30 cellular contexts compared by ENCODE assay signal in the genomic region with DNA sequence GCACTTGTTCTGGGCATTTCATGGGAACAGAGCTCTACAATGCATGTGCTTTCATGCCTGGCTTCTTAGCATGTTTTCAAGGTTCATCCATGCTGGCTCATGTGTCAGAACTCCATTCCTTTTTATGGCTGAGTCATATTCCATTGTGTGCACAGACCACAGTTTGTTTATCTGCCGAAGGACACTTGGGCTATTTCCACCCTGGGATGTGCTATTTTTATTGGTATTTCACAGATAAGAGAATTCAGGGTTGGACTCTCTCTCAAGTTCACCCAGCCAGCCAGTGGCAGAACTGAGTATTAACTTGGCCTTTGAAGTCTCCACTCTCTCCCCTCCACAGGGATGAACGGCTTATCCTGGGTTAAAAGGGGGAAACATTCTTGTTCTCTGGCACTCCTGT.
"Had no signal": no experiment of that assay in that cellular context is flagged by ENCODE, and none has a peak within 500 bp of the region (broad histone marks: within the 10 kb centered on the region; RNA-seq: fewer than 3 reads in every experiment).

No MANE protein-coding gene starts in this region.

- H3K9me3 ChIP-seq: Peyer's patch, SJSA1, SK-N-SH had no signal

- H3K27ac ChIP-seq: KMS-11, Peyer's patch, SJSA1, WERI-Rb-1 had no signal

- DNase-seq: activated CD4-positive, alpha-beta memory T cell treated with anti-CD3 and anti-CD28 coated beads, Interleukin-2, amount 10 ng/mL, durations not matched to agents 7 days and 5 days; activated CD4-positive, alpha-beta T cell treated with anti-CD3 and anti-CD28 coated beads for 1 hour; activated CD4-positive, alpha-beta T cell treated with anti-CD3 and anti-CD28 coated beads for 48 hours; activated CD4-positive, CD25-positive, alpha-beta regulatory T cell; activated CD8-positive, alpha-beta memory T cell treated with anti-CD3 and anti-CD28 coated beads for 24 hours; activated CD8-positive, alpha-beta memory T cell treated with anti-CD3 and anti-CD28 coated beads, Interleukin-2, amount 10 ng/mL, durations not matched to agents 7 days and 5 days; activated CD8-positive, alpha-beta memory T cell treated with anti-CD3 and anti-CD28 coated beads, Interleukin-2, amount 50 U/mL, for 48 hours; activated effector memory CD4-positive, alpha-beta T cell treated with anti-CD3 and anti-CD28 coated beads, Interleukin-2, amount 50 U/mL, for 16 hours; activated naive CD4-positive, alpha-beta T cell treated with Interleukin-2 at 50 U/mL for 16 hours; activated naive CD8-positive, alpha-beta T cell treated with anti-CD3 and anti-CD28 coated beads, Interleukin-2, amount 10 ng/mL, durations not matched to agents 7 days and 5 days; activated T-cell treated with anti-CD3 and anti-CD28 coated beads, Interleukin-2, amount 50 U/mL, for 72 hours; anterior cingulate cortex; central memory CD4-positive, alpha-beta T cell; NCI-H1105; NCI-H1436; NCI-H1694; NCI-H1930; NCI-H2081 treated with DMSO at 0.1 percent for 48 hours; NCI-H345; NCI-H524 treated with DMSO at 0.1 percent for 48 hours; PC-3; Peyer's patch; RPMI8226; SHP77 treated with DMSO at 0.1 percent for 48 hours; SK-N-SH; WERI-Rb-1 had no signal

- ATAC-seq: activated CD8-positive, alpha-beta memory T cell treated with anti-CD3 and anti-CD28 coated beads, Interleukin-2, amount 10 ng/mL, durations not matched to agents 7 days and 5 days; activated T-cell treated with anti-CD3 and anti-CD28 coated beads, Interleukin-2, amount 50 U/mL, for 72 hours; activated T-helper 17 cell treated with anti-CD3 and anti-CD28 coated beads, Interleukin-2, amount 50 U/mL, for 72 hours; PC-3 had no signal

- H3K4me3 ChIP-seq: Peyer's patch, SJSA1 had no signal

- H3K9ac ChIP-seq: KMS-11, SK-N-SH had no signal

- H3K4me2 ChIP-seq: KMS-11, SK-N-SH had no signal

- H3K27me3 ChIP-seq: Peyer's patch, SJSA1 had no signal

- FAIRE-seq: TTC549 had no signal

- H3K4me1 ChIP-seq: Peyer's patch, SJSA1 had no signal

- H3K36me3 ChIP-seq: Peyer's patch, SJSA1, WERI-Rb-1 had no signal
